In genomic region chr14:69620211-69620611, GRCh38 we compare ENCODE assay signal across 10 cellular contexts. TPM values are rescaled to one million over a fixed set of nuclear protein-coding genes. Genes with fewer than 3 reads are reported as not detected.
DNase-seq lines count a peak whose midpoint lies in the region; ATAC-seq lines count a peak whose summit lies in the region.
"Had no signal": no experiment of that assay in that cellular context is flagged by ENCODE, and none has a peak within 500 bp of the region (broad histone marks: within the 10 kb centered on the region; RNA-seq: fewer than 3 reads in every experiment).

No MANE protein-coding gene starts in this region.

- POLR2A ChIA-PET in activated CD4-positive, alpha-beta memory T cell treated with anti-CD3 and anti-CD28 coated beads, Interleukin-2, amount 10 ng/mL, durations not matched to agents 7 days and 5 days (lab: Charles Lee) = interaction anchor here (1.2 to 1.8 kb wide), 2 partner anchors 8 to 53 kb away, joined by 3 to 6 read pairs; no protein-coding TSS in a partner anchor

- peak overlapping the region; percentile 71 for H3K4me3 Mint-ChIP-seq in stimulated activated naive CD8-positive, alpha-beta T cell treated with anti-CD3 and anti-CD28 coated beads, Interleukin-15, Interleukin-2, amounts not matched to agents 100 ng/mL and 50 ng/mL, for 24 hours
- H3K4me3 Mint-ChIP-seq in activated CD4-positive, alpha-beta memory T cell treated with anti-CD3 and anti-CD28 coated beads, Interleukin-2, amount 10 ng/mL, durations not matched to agents 7 days and 5 days = peak overlapping the region; percentile 2

- no peaks in the 10 kb centered on the region for H3K27me3 Mint-ChIP-seq in stimulated activated naive CD8-positive, alpha-beta T cell treated with anti-CD3 and anti-CD28 coated beads, Interleukin-15, Interleukin-2, amounts not matched to agents 100 ng/mL and 50 ng/mL, for 24 hours
- no peaks in the 10 kb centered on the region for H3K27me3 Mint-ChIP-seq in activated CD4-positive, alpha-beta memory T cell treated with anti-CD3 and anti-CD28 coated beads, Interleukin-2, amount 10 ng/mL, durations not matched to agents 7 days and 5 days

- DNase-seq in stimulated activated naive CD8-positive, alpha-beta T cell treated with anti-CD3 and anti-CD28 coated beads, Interleukin-15, Interleukin-2, amounts not matched to agents 100 U/mL and 50 U/mL, for 24 hours = no peak
- DNase-seq in activated CD4-positive, alpha-beta memory T cell treated with anti-CD3 and anti-CD28 coated beads, Interleukin-2, amount 10 ng/mL, durations not matched to agents 7 days and 5 days = no peak
- DNase-seq in fibroblast of peridontal ligament (ENCODE audit: extremely low read depth) (peak; percentile 64), globus pallidus (ENCODE audit: low spot score) (no peak)
- no peak for DNase-seq in activated CD4-positive, CD25-positive, alpha-beta regulatory T cell (lab: John Stamatoyannopoulos, UW)
- DNase-seq: NCI-H1105 treated with DMSO at 0.1 percent for 48 hours had no signal

- no peak for ATAC-seq in stimulated activated naive CD8-positive, alpha-beta T cell treated with anti-CD3 and anti-CD28 coated beads, Interleukin-15, Interleukin-2, amounts not matched to agents 100 U/mL and 50 U/mL, for 24 hours
- ATAC-seq in GM21825 (IDR thresholded peaks at IDR 0.05; ENCODE audit: unreplicated experiment) (no peak), GM18870 (IDR thresholded peaks at IDR 0.05; ENCODE audit: unreplicated experiment) (no peak)

- peaks cover 97% of the 10 kb centered on the region for H3K4me1 Mint-ChIP-seq in stimulated activated naive CD8-positive, alpha-beta T cell treated with anti-CD3 and anti-CD28 coated beads, Interleukin-15, Interleukin-2, amounts not matched to agents 100 ng/mL and 50 ng/mL, for 24 hours (ENCODE audit: low read depth)
- peaks cover 92% of the 10 kb centered on the region for H3K4me1 Mint-ChIP-seq in activated CD4-positive, alpha-beta memory T cell treated with anti-CD3 and anti-CD28 coated beads, Interleukin-2, amount 10 ng/mL, durations not matched to agents 7 days and 5 days

- CTCF ChIA-PET in activated CD4-positive, alpha-beta memory T cell treated with anti-CD3 and anti-CD28 coated beads, Interleukin-2, amount 10 ng/mL, durations not matched to agents 7 days and 5 days (lab: Charles Lee) = no interaction called here

- no peaks in the 10 kb centered on the region for H3K9me3 Mint-ChIP-seq in stimulated activated naive CD8-positive, alpha-beta T cell treated with anti-CD3 and anti-CD28 coated beads, Interleukin-15, Interleukin-2, amounts not matched to agents 100 ng/mL and 50 ng/mL, for 24 hours
- H3K9me3 Mint-ChIP-seq in activated CD4-positive, alpha-beta memory T cell treated with anti-CD3 and anti-CD28 coated beads, Interleukin-2, amount 10 ng/mL, durations not matched to agents 7 days and 5 days = no peaks in the 10 kb centered on the region

- H3K36me3 Mint-ChIP-seq in stimulated activated naive CD8-positive, alpha-beta T cell treated with anti-CD3 and anti-CD28 coated beads, Interleukin-15, Interleukin-2, amounts not matched to agents 100 ng/mL and 50 ng/mL, for 24 hours (ENCODE audit: low read depth) = peaks cover 63% of the 10 kb centered on the region
- peaks cover 42% of the 10 kb centered on the region for H3K36me3 Mint-ChIP-seq in activated CD4-positive, alpha-beta memory T cell treated with anti-CD3 and anti-CD28 coated beads, Interleukin-2, amount 10 ng/mL, durations not matched to agents 7 days and 5 days (ENCODE audit: low read depth)

- peak overlapping the region; percentile 97 for H3K27ac Mint-ChIP-seq in stimulated activated naive CD8-positive, alpha-beta T cell treated with anti-CD3 and anti-CD28 coated beads, Interleukin-15, Interleukin-2, amounts not matched to agents 100 ng/mL and 50 ng/mL, for 24 hours
- H3K27ac Mint-ChIP-seq in activated CD4-positive, alpha-beta memory T cell treated with anti-CD3 and anti-CD28 coated beads, Interleukin-2, amount 10 ng/mL, durations not matched to agents 7 days and 5 days = peak overlapping the region; percentile 66

RNA-seq across cellular contexts. Expression of gene SUSD6, which starts 8.8 kb away (rescaled TPM):
- 10 to 100 TPM; 63.4 to 65.2 TPM for total RNA-seq in activated CD4-positive, alpha-beta memory T cell treated with anti-CD3 and anti-CD28 coated beads, Interleukin-2, amount 10 ng/mL, durations not matched to agents 7 days and 5 days

RNA-seq across cellular contexts. Expression of gene CCDC177, which starts 45.5 kb away (rescaled TPM):
- not detected for total RNA-seq in activated CD4-positive, alpha-beta memory T cell treated with anti-CD3 and anti-CD28 coated beads, Interleukin-2, amount 10 ng/mL, durations not matched to agents 7 days and 5 days
- total RNA-seq: mononuclear cell had no signal
